In genomic region chr17:29292071-29292991, GRCh38 we compare ENCODE assay signal across 9 cellular contexts. TPM values are rescaled to one million over a fixed set of nuclear protein-coding genes. Genes with fewer than 3 reads are reported as not detected.
DNase-seq lines count a peak whose midpoint lies in the region; ATAC-seq, FAIRE-seq and TF ChIP-seq lines count a peak whose summit lies in the region.
"Had no signal": no experiment of that assay in that cellular context is flagged by ENCODE, and none has a peak within 500 bp of the region (broad histone marks: within the 10 kb centered on the region; RNA-seq: fewer than 3 reads in every experiment).

No MANE protein-coding gene starts in this region.

- peak overlapping the region; percentile 95 for H3K9ac ChIP-seq in HepG2 (ENCODE audit: insufficient read depth, low read depth, low read length)

- peak overlapping the region; percentile 98 for H3K27ac Mint-ChIP-seq in dendritic cell treated with granulocyte-macrophage colony-stimulating factor and Interleukin-4, amounts not matched to agents 40 ng/mL and 50 ng/mL, for 4 days

- in situ Hi-C loops in HepG2 (cut with HindIII; ENCODE audit: extremely low pct_ligation_motif_present, low pct_unique_long_range_greater_than_20kb), result no loop called here

- TF ChIP-seq RAD21 in HepG2 (CRISPR knock-in tag; IDR thresholded peaks at IDR 0.05), result no peak

- 2% methylated on average over 19 of the region's 77 CpGs for WGBS in HepG2 (ENCODE audit: low lambda C conversion rate)

- POLR2A ChIA-PET in HepG2 (lab: Yijun Ruan, JAX), result interaction anchor here (0.5 to 1.2 kb wide), 8 partner anchors 11 to 249 kb away, joined by 3 to 5 read pairs (median 3); partner anchors contain the start of gene TAOK1

- no TSS peak for BruUV-seq in HepG2 (replicated peaks; lab: Mats Ljungman, UMichigan)

- no peak for ATAC-seq in HepG2
- ATAC-seq in HG02840 (IDR thresholded peaks at IDR 0.05; ENCODE audit: low FRiP score, unreplicated experiment), result no peak

- no peak overlapping the region for H2AFZ ChIP-seq in HepG2 (ENCODE audit: low read length)

- H3K27me3 ChIP-seq in HepG2 (ENCODE audit: control insufficient read depth in 1 of 2, insufficient read depth in 2 of 2, low read length in 2 of 2), result no peaks in the 10 kb centered on the region; a peak in 1 of 5 replicates

- peaks cover 39% of the 10 kb centered on the region for H3K4me1 ChIP-seq in HepG2 (ENCODE audit: insufficient read depth, low read length)

- H3K79me2 ChIP-seq in HepG2 (ENCODE audit: insufficient read depth, low read length), result peaks cover 58% of the 10 kb centered on the region

- peak overlapping the region; percentile 92 for H3K27ac ChIP-seq in HepG2 (ENCODE audit: extremely low read length, insufficient read depth, low read length)

- peaks cover 59% of the 10 kb centered on the region for H3K36me3 Mint-ChIP-seq in dendritic cell treated with granulocyte-macrophage colony-stimulating factor and Interleukin-4, amounts not matched to agents 40 ng/mL and 50 ng/mL, for 4 days (ENCODE audit: low read depth)

- no peak for FAIRE-seq in HepG2 (lab: Jason Lieb, UNC)
- FAIRE-seq: A204.1 had no signal

- peaks cover 49% of the 10 kb centered on the region for H4K20me1 ChIP-seq in HepG2 (ENCODE audit: insufficient read depth, low read length)

- peaks cover 38% of the 10 kb centered on the region for H3K4me1 Mint-ChIP-seq in dendritic cell treated with granulocyte-macrophage colony-stimulating factor and Interleukin-4, amounts not matched to agents 40 ng/mL and 50 ng/mL, for 4 days (ENCODE audit: low read depth)

- TF ChIP-seq CTCF in NB4 (IDR thresholded peaks at IDR 0.05; ENCODE audit: low read depth, low read length) (no peak), HepG2 (CRISPR knock-in tag; IDR thresholded peaks at IDR 0.05) (no peak)

- TF ChIP-seq EP300 in HepG2 (IDR thresholded peaks at IDR 0.05; ENCODE audit: low read depth in 2 of 2, low read length in 2 of 2), result no peak
- TF ChIP-seq EP300 in HepG2 (CRISPR knock-in tag; IDR thresholded peaks at IDR 0.05; ENCODE audit: borderline replicate concordance), result no peak

- peak overlapping the region; percentile 98 for H3K4me3 Mint-ChIP-seq in dendritic cell treated with granulocyte-macrophage colony-stimulating factor and Interleukin-4, amounts not matched to agents 40 ng/mL and 50 ng/mL, for 4 days

- peak overlapping the region; percentile 80 for H3K4me2 ChIP-seq in HepG2 (ENCODE audit: low read depth, low read length)

- peak overlapping the region; percentile 95 for H3K4me3 ChIP-seq in NB4 (ENCODE audit: low read depth, low read length)
- peak overlapping the region; percentile 92 to 99 (median 93) for H3K4me3 ChIP-seq in HepG2 (replicated peaks in 1 of 3; ENCODE audit: insufficient read depth in 1 of 3, low read depth in 2 of 3, low read length in 3 of 3)

- DNase-seq in DMS 273 (lab: John Stamatoyannopoulos, UW; ENCODE audit: unreplicated experiment) (peak; percentile 76), DMS 273 treated with DMSO at 0.1 percent for 48 hours (lab: John Stamatoyannopoulos, UW) (no peak), NB4 (ENCODE audit: low read depth) (peak; percentile 76), HepG2 (ENCODE audit: low spot score) (no peak)
- peak; percentile 15 to 17 for DNase-seq in activated CD4-positive, alpha-beta T cell treated with anti-CD3 and anti-CD28 coated beads, Interleukin-2, amount 50 U/mL, for 24 hours (ENCODE audit: low read depth in 1 of 2, low spot score in 1 of 2)
- DNase-seq in stimulated activated CD4-positive, alpha-beta T cell treated with anti-CD3 and anti-CD28 coated beads, Interleukin-4, amount 100 ng/mL, for 1 hour, result peak; percentile 49

- intact Hi-C loops in dendritic cell treated with granulocyte-macrophage colony-stimulating factor and Interleukin-4, amounts not matched to agents 40 ng/mL and 50 ng/mL, for 4 days (cut with micrococcal nuclease), result loop anchor here (5.0 to 10.0 kb wide), 3 partner anchors 80 to 340 kb away; partner anchors contain the start of genes PHF12 and TAOK1
- intact Hi-C loops in HepG2 (cut with micrococcal nuclease; ENCODE audit: unreplicated experiment), result loop anchor here (5.0 to 10.0 kb wide), 3 partner anchors 40 to 272 kb away; partner anchors contain the start of genes ABHD15 and TP53I13

- H3K36me3 ChIP-seq in HepG2 (replicated peaks in 1 of 2; ENCODE audit: control insufficient read depth in 1 of 2, insufficient read depth in 2 of 2, low read length in 2 of 2), result peaks cover 1 to 28% of the 10 kb centered on the region in 2 experiments; a peak in 4 of 5 replicates

- no peaks in the 10 kb centered on the region for H3K9me3 Mint-ChIP-seq in dendritic cell treated with granulocyte-macrophage colony-stimulating factor and Interleukin-4, amounts not matched to agents 40 ng/mL and 50 ng/mL, for 4 days

- H3K27me3 Mint-ChIP-seq in dendritic cell treated with granulocyte-macrophage colony-stimulating factor and Interleukin-4, amounts not matched to agents 40 ng/mL and 50 ng/mL, for 4 days, result no peaks in the 10 kb centered on the region

- TF ChIP-seq POLR2A in NB4 (IDR thresholded peaks at IDR 0.05; ENCODE audit: extremely low read depth, insufficient read length), result peak; percentile 13
- no peak for TF ChIP-seq POLR2A in HepG2 (IDR thresholded peaks at IDR 0.05; ENCODE audit: insufficient read depth in 1 of 2, low read depth in 2 of 2, low read length in 2 of 2)

- H3K9me3 ChIP-seq in HepG2 (ENCODE audit: low read length), result no peaks in the 10 kb centered on the region

- CTCF ChIA-PET in HepG2 (lab: Yijun Ruan, JAX; ENCODE audit: low intra/inter-chr PET ratio, low total read pairs), result interaction anchor here (1.3 to 1.5 kb wide), 3 partner anchors 73 to 148 kb away, joined by 4 to 5 read pairs (median 4); no protein-coding TSS in a partner anchor

TF ChIP-seq in HepG2, 621 proteins besides CTCF, POLR2A, EP300 and RAD21 (continues in another document):
- peak; percentile 23; the same call in 1 of the 2 replicates for TF ChIP-seq SAP130 (CRISPR knock-in tag; IDR thresholded peaks at IDR 0.05; ENCODE audit: low read depth)
- TF ChIP-seq ZNF713 (CRISPR knock-in tag; IDR thresholded peaks at IDR 0.05), result no peak
- TF ChIP-seq MAX (IDR thresholded peaks at IDR 0.05), result peak; percentile 55; the same call in 1 of the 2 replicates
- 0 out of 2 replicates have a peak, but pooled peaks have one; percentile 52 for TF ChIP-seq CCDC6 (CRISPR knock-in tag; IDR thresholded peaks at IDR 0.05)
- no peak for TF ChIP-seq HNRNPUL1 (IDR thresholded peaks at IDR 0.05; ENCODE audit: low read depth, low read length)
- TF ChIP-seq ZFY (CRISPR knock-in tag; IDR thresholded peaks at IDR 0.05), result 0 out of 2 replicates have a peak, but pooled peaks have one; percentile 4

RNA-seq across cellular contexts. Expression of gene NUFIP2, which starts 1.6 kb away (rescaled TPM):
- 30.8 and 51.1 TPM in 2 replicates for total RNA-seq in HepG2 (2016; rRNA removed; fragmentation: Illumina TruSeq; extraction: Trizol)
- total RNA-seq in HepG2 (2016; cell fraction: cytosol; rRNA removed; fragmentation: Illumina TruSeq; extraction: Trizol; ENCODE audit: low read depth), result 3.3 and 4.4 TPM in 2 replicates
- 33.9 and 51.5 TPM in 2 replicates for total RNA-seq in HepG2 (2016; cell fraction: insoluble cytoplasmic fraction; rRNA removed; fragmentation: Illumina TruSeq; extraction: Trizol)
- 12.2 and 14.5 TPM in 2 replicates for total RNA-seq in HepG2 (2016; cell fraction: membrane; rRNA removed; fragmentation: Illumina TruSeq; extraction: Trizol)
- total RNA-seq in HepG2 (2016; cell fraction: nucleus; rRNA removed; fragmentation: Illumina TruSeq; extraction: Trizol), result 29.2 and 31.4 TPM in 2 replicates
- polyA plus RNA-seq in HepG2 (2011; rRNA removed), result 7.2 and 10.3 TPM in 2 replicates
- 4.2 and 7.1 TPM in 2 replicates for polyA plus RNA-seq in HepG2 (2011; cell fraction: cytosol; rRNA removed)
- 26.3 and 51.8 TPM in 2 replicates for polyA plus RNA-seq in HepG2 (2011; cell fraction: nucleus; rRNA removed)
- 13.6 and 17.8 TPM in 2 replicates for polyA plus RNA-seq in HepG2 (2012)
- 0.59 and 0.75 TPM in 2 replicates for polyA plus RNA-seq in HepG2 (2016; cell fraction: cytosol; fragmentation: Illumina TruSeq; extraction: Trizol; ENCODE audit: low read depth)
- 27.2 and 28.3 TPM in 2 replicates for polyA plus RNA-seq in HepG2 (2016; cell fraction: insoluble cytoplasmic fraction; fragmentation: Illumina TruSeq; extraction: Trizol; ENCODE audit: low read depth)
- 3.1 TPM in 2 replicates for polyA plus RNA-seq in HepG2 (2016; cell fraction: membrane; fragmentation: Illumina TruSeq; extraction: Trizol; ENCODE audit: low read depth)
- 32.0 and 35.0 TPM in 2 replicates for polyA plus RNA-seq in HepG2 (2016; cell fraction: nucleus; fragmentation: Illumina TruSeq; extraction: Trizol; ENCODE audit: insufficient read depth, low read depth)
- 16.2 and 48.5 TPM in 2 replicates for polyA minus RNA-seq in HepG2 (2011; rRNA and poly(A)+ RNA removed; ENCODE audit: low replicate concordance)
- polyA minus RNA-seq in HepG2 (2011; cell fraction: cytosol; rRNA and poly(A)+ RNA removed), result 18.9 and 19.5 TPM in 2 replicates
- polyA minus RNA-seq in HepG2 (2011; cell fraction: nucleus; rRNA and poly(A)+ RNA removed), result 25.1 and 29.7 TPM in 2 replicates

RNA-seq across cellular contexts. Expression of gene CRYBA1, which starts 45.7 kb away (rescaled TPM):
- total RNA-seq in HepG2 (2016; rRNA removed; fragmentation: Illumina TruSeq; extraction: Trizol), result not detected in 2 replicates
- not detected in 2 replicates for total RNA-seq in HepG2 (2016; cell fraction: cytosol; rRNA removed; fragmentation: Illumina TruSeq; extraction: Trizol; ENCODE audit: low read depth)
- total RNA-seq in HepG2 (2016; cell fraction: insoluble cytoplasmic fraction; rRNA removed; fragmentation: Illumina TruSeq; extraction: Trizol), result not detected in 2 replicates
- total RNA-seq in HepG2 (2016; cell fraction: membrane; rRNA removed; fragmentation: Illumina TruSeq; extraction: Trizol), result not detected in 2 replicates
- not detected in 2 replicates for total RNA-seq in HepG2 (2016; cell fraction: nucleus; rRNA removed; fragmentation: Illumina TruSeq; extraction: Trizol)
- polyA plus RNA-seq in HepG2 (2011; rRNA removed), result not detected in 2 replicates
- polyA plus RNA-seq in HepG2 (2011; cell fraction: cytosol; rRNA removed), result not detected in 2 replicates
- not detected in 2 replicates for polyA plus RNA-seq in HepG2 (2011; cell fraction: nucleus; rRNA removed)
- polyA plus RNA-seq in HepG2 (2012), result not detected in 2 replicates
- not detected in 2 replicates for polyA plus RNA-seq in HepG2 (2016; cell fraction: cytosol; fragmentation: Illumina TruSeq; extraction: Trizol; ENCODE audit: low read depth)
- not detected in 2 replicates for polyA plus RNA-seq in HepG2 (2016; cell fraction: insoluble cytoplasmic fraction; fragmentation: Illumina TruSeq; extraction: Trizol; ENCODE audit: low read depth)
- not detected in 2 replicates for polyA plus RNA-seq in HepG2 (2016; cell fraction: membrane; fragmentation: Illumina TruSeq; extraction: Trizol; ENCODE audit: low read depth)
- not detected in 2 replicates for polyA plus RNA-seq in HepG2 (2016; cell fraction: nucleus; fragmentation: Illumina TruSeq; extraction: Trizol; ENCODE audit: insufficient read depth, low read depth)
- not detected in 2 replicates for polyA minus RNA-seq in HepG2 (2011; rRNA and poly(A)+ RNA removed; ENCODE audit: low replicate concordance)
- polyA minus RNA-seq in HepG2 (2011; cell fraction: cytosol; rRNA and poly(A)+ RNA removed), result not detected in 2 replicates
- polyA minus RNA-seq in HepG2 (2011; cell fraction: nucleus; rRNA and poly(A)+ RNA removed), result not detected in 2 replicates

Comparison
In these comparisons a context has a peak if more than half of its experiments do, and no peak if none do; other contexts are left out.
1. DNase-seq: peak in DMS 273 (single experiment), NB4 (single experiment), activated CD4-positive, alpha-beta T cell treated with anti-CD3 and anti-CD28 coated beads, Interleukin-2, amount 50 U/mL, for 24 hours (2 of 2) and stimulated activated CD4-positive, alpha-beta T cell treated with anti-CD3 and anti-CD28 coated beads, Interleukin-4, amount 100 ng/mL, for 1 hour (single experiment); none in DMS 273 treated with DMSO at 0.1 percent for 48 hours (single experiment) and HepG2 (single experiment).